Comparison of ENCODE assay signal across 11 cellular contexts in the genomic region with DNA sequence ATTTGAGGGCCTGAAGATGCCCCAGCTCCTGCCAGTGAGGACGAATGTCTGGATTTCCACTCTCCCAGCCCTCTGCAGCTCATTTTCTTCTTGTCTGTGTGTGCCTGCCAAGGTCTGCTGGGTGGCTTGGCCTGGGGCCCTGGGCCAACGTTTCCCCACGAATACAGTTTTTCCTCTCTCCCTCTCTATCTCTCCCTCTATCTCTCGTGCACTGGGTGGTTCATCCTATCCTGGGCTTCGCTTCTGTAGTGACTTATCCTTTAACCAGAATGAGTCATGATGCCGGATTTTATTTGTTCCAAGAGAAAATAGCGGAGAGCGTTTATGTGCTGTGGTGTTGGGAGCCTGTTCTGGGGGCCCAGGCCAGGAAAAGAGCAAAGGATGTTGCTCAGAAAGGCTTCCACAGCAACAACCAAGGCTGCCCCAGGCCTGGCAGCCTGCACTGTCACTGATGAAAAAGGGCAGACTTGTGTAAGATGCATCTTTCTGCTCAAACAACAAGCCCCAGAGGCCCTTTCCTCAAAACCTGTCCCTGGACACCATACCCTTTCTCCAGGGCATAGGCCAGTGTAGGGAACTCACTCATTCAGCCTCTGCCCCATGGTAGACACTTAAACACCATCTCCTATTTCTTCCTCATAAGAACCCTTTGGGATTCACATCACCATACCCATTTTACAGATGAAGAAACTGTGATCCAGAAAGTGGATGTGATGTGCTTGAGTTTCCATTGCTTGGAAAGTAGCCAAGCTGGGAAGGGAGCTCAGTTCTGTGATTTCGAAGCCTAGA. TPM values are rescaled to one million over a fixed set of nuclear protein-coding genes. Genes with fewer than 3 reads are reported as not detected.
DNase-seq lines count a peak whose midpoint lies in the region; ATAC-seq, FAIRE-seq and TF ChIP-seq lines count a peak whose summit lies in the region.
"Had no signal": no experiment of that assay in that cellular context is flagged by ENCODE, and none has a peak within 500 bp of the region (broad histone marks: within the 10 kb centered on the region; RNA-seq: fewer than 3 reads in every experiment).

No MANE protein-coding gene starts in this region.

- peaks cover 0 to 5% of the 10 kb centered on the region in 2 donors for H3K27me3 Mint-ChIP-seq in CD4-positive, alpha-beta memory T cell
- H3K27me3 Mint-ChIP-seq: naive thymus-derived CD8-positive, alpha-beta T cell had no signal

- peak; percentile 50 for DNase-seq in H54 (ENCODE audit: insufficient read length, low spot score)
- DNase-seq in adipocyte (ENCODE audit: low read depth): peak; percentile 89
- DNase-seq in cardiac septum (ENCODE audit: low spot score): peak; percentile 62
- DNase-seq in anterior cingulate cortex (lab: John Stamatoyannopoulos, UW): no peak
- no peak for DNase-seq in CD4-positive, alpha-beta memory T cell
- DNase-seq in stimulated activated naive CD8-positive, alpha-beta T cell treated with anti-CD3 and anti-CD28 coated beads, Interleukin-15, Interleukin-2, amounts not matched to agents 100 U/mL and 50 U/mL, for 24 hours: no peak
- no peak for DNase-seq in iPS-NIHi11 (ENCODE audit: low spot score)
- DNase-seq: NCI-H187 treated with DMSO at 0.1 percent for 48 hours had no signal

- H3K4me3 Mint-ChIP-seq in CD4-positive, alpha-beta memory T cell: no peak overlapping the region
- H3K4me3 Mint-ChIP-seq: naive thymus-derived CD8-positive, alpha-beta T cell had no signal

- TF ChIP-seq POLR2A in H54 (IDR thresholded peaks at IDR 0.05; ENCODE audit: low read depth, low read length): no peak

- CTCF ChIA-PET in CD4-positive, alpha-beta memory T cell (lab: Charles Lee; ENCODE audit: partially characterized antibody): interaction anchor here (0.9 to 4.4 kb wide), 7 partner anchors 8 to 132 kb away, joined by 3 to 20 read pairs (median 3); no protein-coding TSS in a partner anchor

- H3K4me1 Mint-ChIP-seq in CD4-positive, alpha-beta memory T cell: peaks cover 3 to 4% (median 4%) of the 10 kb centered on the region in 4 donors

- no peak overlapping the region for H3K27ac Mint-ChIP-seq in CD4-positive, alpha-beta memory T cell

- no peaks in the 10 kb centered on the region for H3K9me3 ChIP-seq in adipocyte (ENCODE audit: control insufficient read depth, low read length)
- H3K9me3 ChIP-seq in skeletal muscle satellite cell (replicated peaks; ENCODE audit: low read length): no peaks in the 10 kb centered on the region
- H3K9me3 ChIP-seq in CD4-positive, alpha-beta memory T cell (ENCODE audit: control insufficient read depth in 1 of 2, low read length in 2 of 2): no peaks in the 10 kb centered on the region

- no peaks in the 10 kb centered on the region for H3K36me3 Mint-ChIP-seq in CD4-positive, alpha-beta memory T cell
- H3K36me3 Mint-ChIP-seq: naive thymus-derived CD8-positive, alpha-beta T cell had no signal

- ATAC-seq in stimulated activated naive CD8-positive, alpha-beta T cell treated with anti-CD3 and anti-CD28 coated beads, Interleukin-15, Interleukin-2, amounts not matched to agents 100 U/mL and 50 U/mL, for 24 hours: no peak
- ATAC-seq: naive thymus-derived CD8-positive, alpha-beta T cell had no signal

- H3K9me3 Mint-ChIP-seq in CD4-positive, alpha-beta memory T cell: peaks cover 0 to 6% (median 0%) of the 10 kb centered on the region in 8 donors

- H3K4me1 ChIP-seq in adipocyte (ENCODE audit: control insufficient read depth, insufficient read depth, low read length) (peaks cover 17% of the 10 kb centered on the region), skeletal muscle satellite cell (ENCODE audit: control insufficient read depth, insufficient read depth, low read length) (peaks cover 17% of the 10 kb centered on the region)
- H3K4me1 ChIP-seq in CD4-positive, alpha-beta memory T cell (ENCODE audit: insufficient read depth, low read length): peaks cover 5% of the 10 kb centered on the region

- H3K27me3 ChIP-seq in adipocyte (replicated peaks; ENCODE audit: control insufficient read depth, insufficient read depth, low read length): no peaks in the 10 kb centered on the region
- peaks cover 10% of the 10 kb centered on the region for H3K27me3 ChIP-seq in skeletal muscle satellite cell (ENCODE audit: control insufficient read depth, insufficient read depth, low read length)
- H3K27me3 ChIP-seq in CD4-positive, alpha-beta memory T cell (ENCODE audit: insufficient read depth, low read length): no peaks in the 10 kb centered on the region

- H3K4me3 ChIP-seq in adipocyte (ENCODE audit: low read length) (peak overlapping the region; percentile 37), skeletal muscle satellite cell (ENCODE audit: low read length) (peak overlapping the region; percentile 13)
- H3K4me3 ChIP-seq in CD4-positive, alpha-beta memory T cell (ENCODE audit: low read length in 2 of 2): no peak overlapping the region

- FAIRE-seq in H54 (lab: Jason Lieb, UNC): no peak
- FAIRE-seq: colon had no signal

- H3K36me3 ChIP-seq in adipocyte (ENCODE audit: control insufficient read depth, insufficient read depth, low read length, severe bottlenecking) (no peaks in the 10 kb centered on the region), skeletal muscle satellite cell (ENCODE audit: insufficient read depth, low read length) (no peaks in the 10 kb centered on the region)
- no peaks in the 10 kb centered on the region for H3K36me3 ChIP-seq in CD4-positive, alpha-beta memory T cell (ENCODE audit: insufficient read depth, low read length)

- H3K4me2 ChIP-seq in skeletal muscle satellite cell (ENCODE audit: low read length): peak overlapping the region; percentile 66

- H3K9ac ChIP-seq in adipocyte (ENCODE audit: low read length): peak overlapping the region; percentile 70
- peak overlapping the region; percentile 16 for H3K9ac ChIP-seq in skeletal muscle satellite cell (ENCODE audit: low read depth, low read length)

- POLR2A ChIA-PET in CD4-positive, alpha-beta memory T cell (lab: Charles Lee; ENCODE audit: partially characterized antibody): no interaction called here

- intact Hi-C loops in cardiac septum (cut with DNase I): loop anchor here (5.0 kb wide), 1 partner anchor 132 kb away; no protein-coding TSS in a partner anchor
- intact Hi-C loops in CD4-positive, alpha-beta memory T cell (cut with micrococcal nuclease): no loop called here

- no peak overlapping the region for H3K27ac ChIP-seq in CD4-positive, alpha-beta memory T cell (ENCODE audit: low read depth, low read length)

RNA-seq across cellular contexts. Expression of gene ITGA11, which starts 47.3 kb away (rescaled TPM):
- total RNA-seq in cardiac septum: 9.3 TPM
- total RNA-seq in skeletal muscle satellite cell (2012; rRNA removed): 0.51 and 4.2 TPM in 2 replicates
- total RNA-seq in CD4-positive, alpha-beta memory T cell: not detected
- not detected for polyA plus RNA-seq in CD4-positive, alpha-beta memory T cell

Comparison
In these comparisons a context has a peak if more than half of its experiments do, and no peak if none do; other contexts are left out.
1. DNase-seq: peak in H54 (single experiment), adipocyte (single experiment) and cardiac septum (single experiment); none in anterior cingulate cortex (0 of 58), CD4-positive, alpha-beta memory T cell (0 of 5), stimulated activated naive CD8-positive, alpha-beta T cell treated with anti-CD3 and anti-CD28 coated beads, Interleukin-15, Interleukin-2, amounts not matched to agents 100 U/mL and 50 U/mL, for 24 hours (single experiment) and iPS-NIHi11 (single experiment).
2. H3K4me3 ChIP-seq: peak in adipocyte (single experiment) and skeletal muscle satellite cell (single experiment); none in CD4-positive, alpha-beta memory T cell (0 of 2).
3. RNA of gene ITGA11, which starts 47.3 kb away (total RNA-seq): 9.3 TPM in cardiac septum (single experiment); not detected in CD4-positive, alpha-beta memory T cell; every median in the first group is over 10 times any median in the second.